20 cellular contexts compared by ENCODE assay signal in the genomic region with DNA sequence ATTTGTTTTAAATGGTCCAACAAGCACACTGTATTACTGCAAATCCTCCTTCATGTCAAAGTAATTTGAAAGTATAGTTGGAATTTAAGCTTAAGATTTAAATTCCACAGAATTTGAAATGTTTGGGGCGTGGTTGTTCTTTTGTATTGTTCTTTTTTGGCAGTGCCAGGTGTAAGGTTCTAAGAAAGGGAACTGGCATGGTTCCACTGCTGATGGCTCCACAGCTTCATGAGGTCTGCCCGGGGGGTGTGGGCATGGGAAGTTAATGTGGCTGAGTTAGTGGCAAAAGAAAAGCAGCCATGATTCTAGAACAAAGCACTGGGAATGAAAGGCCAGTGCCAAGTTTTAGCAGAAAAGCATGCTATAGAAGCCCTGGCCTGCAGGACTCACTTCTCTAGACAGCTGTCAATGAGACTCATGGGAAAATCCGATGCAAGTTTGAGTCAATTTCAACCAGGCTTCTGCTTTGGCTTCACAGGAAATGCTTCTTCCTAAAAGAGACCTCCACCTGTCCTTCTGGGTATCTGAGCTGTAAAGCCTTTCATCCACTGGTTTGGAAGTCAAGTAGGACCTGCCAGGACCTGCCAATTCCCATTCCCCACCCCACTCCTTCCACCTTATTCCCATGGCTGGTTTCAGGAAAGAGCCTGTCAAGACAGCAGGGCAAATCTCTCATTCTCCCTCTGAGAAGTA. TPM values are rescaled to one million over a fixed set of nuclear protein-coding genes. Genes with fewer than 3 reads are reported as not detected.
DNase-seq lines count a peak whose midpoint lies in the region; TF ChIP-seq lines count a peak whose summit lies in the region.
"Had no signal": no experiment of that assay in that cellular context is flagged by ENCODE, and none has a peak within 500 bp of the region (broad histone marks: within the 10 kb centered on the region; RNA-seq: fewer than 3 reads in every experiment).

No MANE protein-coding gene starts in this region.

- H3K9me3 ChIP-seq in colonic mucosa (no peaks in the 10 kb centered on the region), HAP-1 (no peaks in the 10 kb centered on the region)
- H3K9me3 ChIP-seq: thoracic aorta had no signal

- TF ChIP-seq CTCF in colonic mucosa (IDR thresholded peaks at IDR 0.05) = no peak
- TF ChIP-seq CTCF in dorsolateral prefrontal cortex (IDR thresholded peaks at IDR 0.05 in 54 of 56, conservative IDR thresholded peaks at IDR 0.05 in 2 of 56; ENCODE audit: low read depth in 1 of 56, partially characterized antibody in 56 of 56) = no peak

- H3K36me3 ChIP-seq in colonic mucosa (no peaks in the 10 kb centered on the region), HAP-1 (replicated peaks) (no peaks in the 10 kb centered on the region)
- H3K36me3 ChIP-seq: thoracic aorta had no signal

- in situ Hi-C loops in HAP-1 (cut with MboI; ENCODE audit: low sequenced_read_pairs) = no loop called here

- intact Hi-C loops in colonic mucosa (cut with DNase I) (no loop called here), dorsolateral prefrontal cortex (cut with DNase I) (no loop called here)

- H3K4me1 ChIP-seq in colonic mucosa (peaks cover 16% of the 10 kb centered on the region), HAP-1 (no peaks in the 10 kb centered on the region)
- H3K4me1 ChIP-seq: parathyroid adenoma had no signal

- no peak overlapping the region for H3K4me3 ChIP-seq in colonic mucosa
- H3K4me3 ChIP-seq in dorsolateral prefrontal cortex = no peak overlapping the region
- no peak overlapping the region for H3K4me3 ChIP-seq in HAP-1
- H3K4me3 ChIP-seq: thoracic aorta had no signal

- H3K27me3 ChIP-seq in colonic mucosa (no peaks in the 10 kb centered on the region), dorsolateral prefrontal cortex (peaks cover 0 to 7% (median 0%) of the 10 kb centered on the region in 45 donors), HAP-1 (ENCODE audit: low read depth) (no peaks in the 10 kb centered on the region)

- DNase-seq in COR-L47 (lab: John Stamatoyannopoulos, UW) = peak; percentile 34
- DNase-seq in NCI-H69 (lab: John Stamatoyannopoulos, UW) = peak; percentile 21
- DNase-seq in colonic mucosa = no peak
- peak; percentile 93 for DNase-seq in myocyte (ENCODE audit: low read depth)
- DNase-seq in dorsolateral prefrontal cortex = no peak
- no peak for DNase-seq in NK-92 treated with Interleukin-12 subunit alpha and Interleukin-12 subunit beta, amount 100 ng/mL, for 24 hours (lab: John Stamatoyannopoulos, UW)
- DNase-seq in HAP-1 (ENCODE audit: low spot score in 2 of 2) = no peak
- DNase-seq: effector CD8-positive, alpha-beta T cell; HCEC 1CT; left ventricle myocardium superior; NCI-H1417; NCI-H526; right cardiac atrium; stimulated activated CD4-positive, alpha-beta T cell treated with anti-CD3 and anti-CD28 coated beads, Interleukin-4, amount 100 ng/mL, for 4 hours; stimulated activated naive CD4-positive, alpha-beta T cell had no signal

- H3K27ac ChIP-seq in colonic mucosa = peak overlapping the region; percentile 18
- no peak overlapping the region for H3K27ac ChIP-seq in dorsolateral prefrontal cortex
- H3K27ac ChIP-seq: C4-2B, HL-60, parathyroid adenoma, thoracic aorta had no signal

- no peak overlapping the region for H3K9ac ChIP-seq in colonic mucosa (ENCODE audit: low read depth in 2 of 2, low read length in 2 of 2)
- H3K9ac ChIP-seq: parathyroid adenoma had no signal

RNA-seq across cellular contexts. Expression of a gene that starts 18.9 kb away (rescaled TPM):
- total RNA-seq in colonic mucosa = 100 to 1,000 TPM in 1 of 2 donors, 10 to 100 TPM in 1; 84.5 to 107 TPM
- total RNA-seq in myocyte = 2.5 and 2.7 TPM in 2 replicates
- polyA plus RNA-seq in myocyte (2012) = 0.34 TPM
- 1 to 10 TPM in 90 of 120 experiments, under 1 TPM in 30; 0.37 to 4.8 (median 1.4) TPM for total RNA-seq in dorsolateral prefrontal cortex
- polyA plus RNA-seq: neural cell had no signal

Comparison
In these comparisons a context has a peak if more than half of its experiments do, and no peak if none do; other contexts are left out.
1. DNase-seq: peak in COR-L47 (single experiment), NCI-H69 (single experiment) and myocyte (single experiment); none in colonic mucosa (single experiment), dorsolateral prefrontal cortex (0 of 10), NK-92 treated with Interleukin-12 subunit alpha and Interleukin-12 subunit beta, amount 100 ng/mL, for 24 hours (single experiment) and HAP-1 (0 of 2).
2. RNA of a gene that starts 18.9 kb away (total RNA-seq): 84.5 to 107 TPM in colonic mucosa; 2.5 to 2.7 TPM in myocyte and 0.37 to 4.8 TPM in dorsolateral prefrontal cortex; every median in the first group is over 10 times any median in the second.